ENCODE assay signal across 7 cellular contexts in genomic region chr9:96449522-96449843, GRCh38. TPM values are rescaled to one million over a fixed set of nuclear protein-coding genes. Genes with fewer than 3 reads are reported as not detected.
A peak's percentile ranks its signal among the peaks of the same experiment; 100 is the strongest.
DNase-seq lines count a peak whose midpoint lies in the region; ATAC-seq and TF ChIP-seq lines count a peak whose summit lies in the region.

No MANE protein-coding gene starts in this region.

- H3K27me3 ChIP-seq in gastroesophageal sphincter, result no peaks in the 10 kb centered on the region
- no peaks in the 10 kb centered on the region for H3K27me3 ChIP-seq in sigmoid colon

- peak overlapping the region; percentile 28 for H3K9ac ChIP-seq in SK-N-MC (ENCODE audit: insufficient read length)

- DNase-seq in SK-N-MC (ENCODE audit: low read depth, low spot score), result no peak
- no peak for DNase-seq in sigmoid colon
- DNase-seq in HT-29 (ENCODE audit: low spot score), result no peak
- no peak for DNase-seq in NCI-H187 (lab: John Stamatoyannopoulos, UW)

- peak; percentile 22 for ATAC-seq in GM18909 (IDR thresholded peaks at IDR 0.05; ENCODE audit: poor library complexity, unreplicated experiment)
- ATAC-seq in HG02642 (IDR thresholded peaks at IDR 0.05; ENCODE audit: poor library complexity, unreplicated experiment), result peak; percentile 18
- peak; percentile 40 for ATAC-seq in gastroesophageal sphincter

- TF ChIP-seq CTCF in gastroesophageal sphincter (IDR thresholded peaks at IDR 0.05), result no peak
- no peak for TF ChIP-seq CTCF in sigmoid colon (IDR thresholded peaks at IDR 0.05)

- H3K27ac ChIP-seq in SK-N-MC (peak overlapping the region; percentile 73; the same call in 1 of the 2 replicates), gastroesophageal sphincter (peak overlapping the region; percentile 22 to 96 (median 94)), sigmoid colon (peak overlapping the region; percentile 86 to 92 (median 92))

- peaks cover 0 to 41% (median 4%) of the 10 kb centered on the region in 3 donors for H3K4me1 ChIP-seq in gastroesophageal sphincter
- H3K4me1 ChIP-seq in sigmoid colon, result peaks cover 0 to 20% (median 8%) of the 10 kb centered on the region in 4 donors

- intact Hi-C loops in sigmoid colon (cut with DNase I), result loop anchor here (5.0 kb wide), 1 partner anchor 168 kb away; the partner anchor contains the start of gene CDC14B

- no peak for TF ChIP-seq POLR2A in gastroesophageal sphincter (IDR thresholded peaks at IDR 0.05)
- no peak for TF ChIP-seq POLR2A in sigmoid colon (IDR thresholded peaks at IDR 0.05)

- H3K4me3 ChIP-seq in SK-N-MC (peak overlapping the region; percentile 87), gastroesophageal sphincter (peak overlapping the region; percentile 31 to 78), sigmoid colon (peak overlapping the region; percentile 22 to 79 (median 74))

- no peak for TF ChIP-seq EP300 in gastroesophageal sphincter (IDR thresholded peaks at IDR 0.05)
- no peak for TF ChIP-seq EP300 in sigmoid colon (IDR thresholded peaks at IDR 0.05)

- WGBS in gastroesophageal sphincter (ENCODE audit: low coverage in 1 of 2), 2 donors, result 0 to 2% methylated on average over 4 of the region's 7 CpGs
- WGBS in sigmoid colon, 2 donors, result 0 to 1% methylated on average over 7 of the region's 7 CpGs

- H3K9me3 ChIP-seq in SK-N-MC (ENCODE audit: low read depth, low read length), result no peaks in the 10 kb centered on the region
- no peaks in the 10 kb centered on the region for H3K9me3 ChIP-seq in gastroesophageal sphincter
- H3K9me3 ChIP-seq in sigmoid colon, result no peaks in the 10 kb centered on the region

- no peaks in the 10 kb centered on the region for H3K36me3 ChIP-seq in SK-N-MC (ENCODE audit: insufficient read depth, low read length)
- H3K36me3 ChIP-seq in gastroesophageal sphincter, result no peaks in the 10 kb centered on the region
- no peaks in the 10 kb centered on the region for H3K36me3 ChIP-seq in sigmoid colon

RNA-seq across cellular contexts. Expression of gene HABP4, which starts 0.5 kb away (rescaled TPM):
- total RNA-seq in gastroesophageal sphincter, result 100 to 1,000 TPM in 1 of 4 donors, 10 to 100 TPM in 3; 41.1 to 106 (median 60.0) TPM
- 10 to 100 TPM; 12.5 to 23.5 (median 18.6) TPM for total RNA-seq in sigmoid colon
- 1 to 10 TPM; 2.5 to 9.0 (median 5.6) TPM for polyA plus RNA-seq in sigmoid colon
- total RNA-seq in HT-29 (2014; rRNA removed; shearing (Covaris generic)), result 3.3 and 5.0 TPM in 2 replicates

RNA-seq across cellular contexts. Expression of gene ZNF367, which starts 31.3 kb away (rescaled TPM):
- total RNA-seq in gastroesophageal sphincter, result 1 to 10 TPM; 1.4 to 3.7 (median 2.5) TPM
- total RNA-seq in sigmoid colon, result 1 to 10 TPM in 3 of 4 donors, under 1 TPM in 1; 0.28 to 1.4 (median 1.3) TPM
- 1 to 10 TPM in 2 of 3 donors, under 1 TPM in 1; 0.60 to 3.5 (median 1.8) TPM for polyA plus RNA-seq in sigmoid colon
- 18.7 and 22.0 TPM in 2 replicates for total RNA-seq in HT-29 (2014; rRNA removed; shearing (Covaris generic))
